ENCODE assay signal across 19 cellular contexts in the genomic region with DNA sequence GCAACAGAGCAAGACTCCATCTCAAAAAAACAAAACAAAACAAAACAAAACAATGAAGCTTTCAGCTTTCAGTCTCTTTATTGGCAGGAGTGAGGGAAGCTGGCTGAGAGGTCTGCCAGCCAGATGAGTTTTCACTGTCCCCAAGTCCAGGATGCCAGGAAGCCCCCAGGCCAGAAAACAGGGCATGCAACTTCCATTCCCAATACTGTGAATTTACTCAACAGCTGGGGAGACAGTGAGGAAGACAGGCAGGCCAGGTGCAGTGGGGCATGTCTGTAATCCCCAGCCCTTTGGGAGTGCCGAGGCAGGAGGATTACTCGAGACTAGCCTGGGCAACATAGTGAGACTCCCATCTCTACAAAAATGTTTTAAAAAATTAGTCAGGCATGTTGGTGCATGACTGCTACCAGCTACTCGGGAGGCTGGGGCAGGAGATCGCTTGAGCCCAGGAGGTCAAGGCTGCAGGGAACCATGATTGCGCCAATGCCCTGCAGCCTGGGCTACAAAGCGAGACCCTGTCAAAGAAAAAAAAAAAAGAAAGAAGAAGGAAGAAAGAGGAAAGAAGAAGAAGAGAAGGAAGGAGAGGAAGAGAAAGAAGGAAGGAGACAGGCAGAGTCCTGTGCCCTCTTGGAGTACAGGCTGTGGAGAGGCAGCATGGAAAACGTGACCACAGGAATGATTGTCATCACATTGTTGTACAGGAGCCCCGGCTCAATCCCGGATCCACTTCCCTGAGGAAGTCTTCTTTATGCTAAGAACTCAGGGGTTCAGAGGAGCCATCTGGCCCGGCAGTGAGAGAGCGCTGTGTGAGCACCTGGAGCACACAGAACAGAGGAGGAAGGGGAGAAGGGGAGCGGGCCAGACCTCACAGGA. TPM values are rescaled to one million over a fixed set of nuclear protein-coding genes. Genes with fewer than 3 reads are reported as not detected.
A peak's percentile ranks its signal among the peaks of the same experiment; 100 is the strongest.
DNase-seq lines count a peak whose midpoint lies in the region; ATAC-seq, FAIRE-seq and TF ChIP-seq lines count a peak whose summit lies in the region.
"Had no signal": no experiment of that assay in that cellular context is flagged by ENCODE, and none has a peak within 500 bp of the region (broad histone marks: within the 10 kb centered on the region; RNA-seq: fewer than 3 reads in every experiment).

No MANE protein-coding gene starts in this region.

- no peak for TF ChIP-seq CTCF in fibroblast of pulmonary artery (IDR thresholded peaks at IDR 0.05; ENCODE audit: low read length, missing control alignments)
- TF ChIP-seq CTCF in progenitor cell of endocrine pancreas (IDR thresholded peaks at IDR 0.05; ENCODE audit: unreplicated experiment): no peak

- H3K27ac Mint-ChIP-seq in progenitor cell of endocrine pancreas: peak overlapping the region; percentile 73
- H3K27ac Mint-ChIP-seq: CD4-positive, alpha-beta T cell had no signal

- no peaks in the 10 kb centered on the region for H3K9me3 Mint-ChIP-seq in progenitor cell of endocrine pancreas (ENCODE audit: low read depth)
- H3K9me3 Mint-ChIP-seq: CD4-positive, alpha-beta T cell had no signal

- H3K27me3 Mint-ChIP-seq in progenitor cell of endocrine pancreas: no peaks in the 10 kb centered on the region
- H3K27me3 Mint-ChIP-seq: CD4-positive, alpha-beta T cell had no signal

- H3K36me3 Mint-ChIP-seq in progenitor cell of endocrine pancreas (ENCODE audit: insufficient read depth): no peaks in the 10 kb centered on the region

- DNase-seq in GM03348 (ENCODE audit: low spot score) (peak; percentile 44), SK-N-MC (ENCODE audit: low read depth, low spot score) (no peak), fibroblast of pulmonary artery (ENCODE audit: low read depth) (peak; percentile 10), progenitor cell of endocrine pancreas (ENCODE audit: low spot score, unreplicated experiment) (no peak), HK-2 (ENCODE audit: unreplicated experiment) (no peak), small intestine (no peak)
- DNase-seq: brain microvascular endothelial cell; CD4-positive, alpha-beta T cell; NCI-H146; NCI-H526 treated with DMSO at 0.1 percent for 48 hours; stimulated activated naive CD4-positive, alpha-beta T cell treated with Interleukin-2 at 50 U/mL for 16 hours had no signal

- H3K4me3 Mint-ChIP-seq in progenitor cell of endocrine pancreas (ENCODE audit: low read depth): no peak overlapping the region
- H3K4me3 Mint-ChIP-seq: CD4-positive, alpha-beta T cell had no signal

- WGBS in small intestine, 3 donors: 59 to 64% (median 61%) methylated on average over 12 of the region's 12 CpGs

- H3K9ac ChIP-seq in SK-N-MC (ENCODE audit: insufficient read length): peak overlapping the region; percentile 0
- H3K9ac ChIP-seq: KMS-11 had no signal

- H3K27ac ChIP-seq in SK-N-MC (no peak overlapping the region), small intestine (ENCODE audit: low read depth in 1 of 2, low read length in 1 of 2) (no peak overlapping the region)
- H3K27ac ChIP-seq: brain microvascular endothelial cell, KMS-11, vagina had no signal

- H3K36me3 ChIP-seq in SK-N-MC (ENCODE audit: insufficient read depth, low read length) (no peaks in the 10 kb centered on the region), small intestine (ENCODE audit: control insufficient read depth in 2 of 2, insufficient read depth in 2 of 2, low read length in 2 of 2) (no peaks in the 10 kb centered on the region)
- H3K36me3 ChIP-seq: brain microvascular endothelial cell, vagina had no signal

- ATAC-seq in GM21381 (IDR thresholded peaks at IDR 0.05; ENCODE audit: unreplicated experiment) (no peak), HG03565 (IDR thresholded peaks at IDR 0.05; ENCODE audit: unreplicated experiment) (no peak)
- ATAC-seq: Right ventricle myocardium inferior had no signal

- no peaks in the 10 kb centered on the region for H3K4me1 ChIP-seq in small intestine (ENCODE audit: control insufficient read depth in 2 of 2, insufficient read depth in 1 of 2, low read depth in 1 of 2, low read length in 1 of 2)
- H3K4me1 ChIP-seq: vagina had no signal

- FAIRE-seq in small intestine (lab: Jason Lieb, UNC): no peak
- FAIRE-seq: GM18507, islet of Langerhans, TTC549 had no signal

- H3K4me1 Mint-ChIP-seq in progenitor cell of endocrine pancreas (ENCODE audit: low read depth): peaks cover 15% of the 10 kb centered on the region

- no peak overlapping the region for H3K4me3 ChIP-seq in SK-N-MC
- no peak overlapping the region for H3K4me3 ChIP-seq in fibroblast of pulmonary artery (replicated peaks; ENCODE audit: low read depth, low read length)
- no peak overlapping the region for H3K4me3 ChIP-seq in small intestine (ENCODE audit: low read depth in 1 of 2, low read length in 2 of 2)
- H3K4me3 ChIP-seq: vagina had no signal

- H3K9me3 ChIP-seq in SK-N-MC (ENCODE audit: low read depth, low read length) (no peaks in the 10 kb centered on the region), small intestine (ENCODE audit: control insufficient read depth, low read depth) (no peaks in the 10 kb centered on the region)
- H3K9me3 ChIP-seq: vagina had no signal

- H3K27me3 ChIP-seq in small intestine (ENCODE audit: control insufficient read depth in 2 of 2, insufficient read depth in 2 of 2, low read length in 2 of 2): no peaks in the 10 kb centered on the region
- H3K27me3 ChIP-seq: brain microvascular endothelial cell, vagina had no signal

RNA-seq across cellular contexts. Expression of gene POMC, which starts 29.2 kb away (rescaled TPM):
- total RNA-seq in progenitor cell of endocrine pancreas: 5.4 and 6.5 TPM in 2 replicates
- polyA plus RNA-seq in small intestine: 1 to 10 TPM in 1 of 3 donors, under 1 TPM in 2; 0.67 to 2.9 (median 0.81) TPM

Comparison
In these comparisons a context has a peak if more than half of its experiments do, and no peak if none do; other contexts are left out.
1. DNase-seq: peak in GM03348 (single experiment) and fibroblast of pulmonary artery (single experiment); none in SK-N-MC (single experiment), progenitor cell of endocrine pancreas (single experiment), HK-2 (single experiment) and small intestine (single experiment).